ENCODE assay signal across 15 cellular contexts in genomic region chr2:66692521-66692920, GRCh38.
"Had no signal": no experiment of that assay in that cellular context is flagged by ENCODE, and none has a peak within 500 bp of the region (broad histone marks: within the 10 kb centered on the region; RNA-seq: fewer than 3 reads in every experiment).

No MANE protein-coding gene starts in this region.

- H3K9me3 ChIP-seq: neutrophil had no signal

- H3K4me3 Mint-ChIP-seq: activated naive CD8-positive, alpha-beta T cell treated with anti-CD3 and anti-CD28 coated beads, Interleukin-2, amount 50 U/mL, for 24 hours; activated T-helper 17 cell treated with anti-CD3 and anti-CD28 coated beads, Interleukin-2, amount 50 U/mL, for 72 hours; endodermal cell; stimulated activated naive CD8-positive, alpha-beta T cell treated with anti-CD3 and anti-CD28 coated beads, Interleukin-15, amount 100 ng/mL, for 72 hours had no signal

- H3K27ac Mint-ChIP-seq: activated naive CD8-positive, alpha-beta T cell treated with anti-CD3 and anti-CD28 coated beads, Interleukin-2, amount 50 U/mL, for 24 hours; activated T-helper 17 cell treated with anti-CD3 and anti-CD28 coated beads, Interleukin-2, amount 50 U/mL, for 72 hours; endodermal cell; stimulated activated naive CD8-positive, alpha-beta T cell treated with anti-CD3 and anti-CD28 coated beads, Interleukin-15, amount 100 ng/mL, for 72 hours had no signal

- H3K27me3 ChIP-seq: cardiac muscle cell, neutrophil had no signal

- DNase-seq: activated CD4-positive, alpha-beta T cell treated with anti-CD3 and anti-CD28 coated beads, Interleukin-2, amount 50 U/mL, for 48 hours; activated naive CD4-positive, alpha-beta T cell treated with Interleukin-2 at 50 U/mL for 16 hours; activated naive CD8-positive, alpha-beta T cell treated with anti-CD3 and anti-CD28 coated beads, Interleukin-2, amount 50 U/mL, for 24 hours; dorsolateral prefrontal cortex; endodermal cell; hypothalamus; kidney glomerular epithelial cell; left ventricle myocardium superior; posterior cingulate gyrus; right cardiac atrium; stimulated activated naive CD8-positive, alpha-beta T cell treated with anti-CD3 and anti-CD28 coated beads, Interleukin-15, amount 100 ng/mL, for 72 hours had no signal

- H3K9me3 Mint-ChIP-seq: activated naive CD8-positive, alpha-beta T cell treated with anti-CD3 and anti-CD28 coated beads, Interleukin-2, amount 50 U/mL, for 24 hours; activated T-helper 17 cell treated with anti-CD3 and anti-CD28 coated beads, Interleukin-2, amount 50 U/mL, for 72 hours; endodermal cell; stimulated activated naive CD8-positive, alpha-beta T cell treated with anti-CD3 and anti-CD28 coated beads, Interleukin-15, amount 100 ng/mL, for 72 hours had no signal

- H3K27ac ChIP-seq: cardiac muscle cell, neutrophil, VCaP had no signal

- H3K4me1 Mint-ChIP-seq: activated naive CD8-positive, alpha-beta T cell treated with anti-CD3 and anti-CD28 coated beads, Interleukin-2, amount 50 U/mL, for 24 hours; activated T-helper 17 cell treated with anti-CD3 and anti-CD28 coated beads, Interleukin-2, amount 50 U/mL, for 72 hours; stimulated activated naive CD8-positive, alpha-beta T cell treated with anti-CD3 and anti-CD28 coated beads, Interleukin-15, amount 100 ng/mL, for 72 hours had no signal

- H3K36me3 ChIP-seq: cardiac muscle cell, neutrophil had no signal

- H3K27me3 Mint-ChIP-seq: activated naive CD8-positive, alpha-beta T cell treated with anti-CD3 and anti-CD28 coated beads, Interleukin-2, amount 50 U/mL, for 24 hours; activated T-helper 17 cell treated with anti-CD3 and anti-CD28 coated beads, Interleukin-2, amount 50 U/mL, for 72 hours; stimulated activated naive CD8-positive, alpha-beta T cell treated with anti-CD3 and anti-CD28 coated beads, Interleukin-15, amount 100 ng/mL, for 72 hours had no signal

- H3K4me3 ChIP-seq: cardiac muscle cell had no signal
